Comparison of ENCODE assay signal across 10 cellular contexts in genomic region chr18:323253-323622, GRCh38. TPM values are rescaled to one million over a fixed set of nuclear protein-coding genes. Genes with fewer than 3 reads are reported as not detected.
DNase-seq lines count a peak whose midpoint lies in the region; ATAC-seq and TF ChIP-seq lines count a peak whose summit lies in the region.
"Had no signal": no experiment of that assay in that cellular context is flagged by ENCODE, and none has a peak within 500 bp of the region (broad histone marks: within the 10 kb centered on the region; RNA-seq: fewer than 3 reads in every experiment).

No MANE protein-coding gene starts in this region.

- TF ChIP-seq CTCF in mesothelial cell of epicardium (IDR thresholded peaks at IDR 0.05; ENCODE audit: unreplicated experiment) = no peak

- no peaks in the 10 kb centered on the region for H3K36me3 Mint-ChIP-seq in dendritic cell treated with granulocyte-macrophage colony-stimulating factor and Interleukin-4, amounts not matched to agents 40 ng/mL and 50 ng/mL, for 4 days (ENCODE audit: low read depth)
- peaks cover 30% of the 10 kb centered on the region for H3K36me3 Mint-ChIP-seq in mesothelial cell of epicardium
- H3K36me3 Mint-ChIP-seq in stimulated activated memory B cell treated with anti-CD40 and anti-IgM and Interleukin-4, amounts not matched to agents 10 μg/mL and 1 μg/mL and 100 μg/mL, for 72 hours = no peaks in the 10 kb centered on the region
- H3K36me3 Mint-ChIP-seq: CD8-positive, alpha-beta memory T cell had no signal

- no peaks in the 10 kb centered on the region for H3K9me3 Mint-ChIP-seq in dendritic cell treated with granulocyte-macrophage colony-stimulating factor and Interleukin-4, amounts not matched to agents 40 ng/mL and 50 ng/mL, for 4 days
- H3K9me3 Mint-ChIP-seq in mesothelial cell of epicardium = no peaks in the 10 kb centered on the region
- no peaks in the 10 kb centered on the region for H3K9me3 Mint-ChIP-seq in stimulated activated memory B cell treated with anti-CD40 and anti-IgM and Interleukin-4, amounts not matched to agents 10 μg/mL and 1 μg/mL and 100 μg/mL, for 72 hours
- H3K9me3 Mint-ChIP-seq: CD8-positive, alpha-beta memory T cell had no signal

- no peak overlapping the region for H3K4me3 Mint-ChIP-seq in dendritic cell treated with granulocyte-macrophage colony-stimulating factor and Interleukin-4, amounts not matched to agents 40 ng/mL and 50 ng/mL, for 4 days
- no peak overlapping the region for H3K4me3 Mint-ChIP-seq in mesothelial cell of epicardium
- no peak overlapping the region for H3K4me3 Mint-ChIP-seq in stimulated activated memory B cell treated with anti-CD40 and anti-IgM and Interleukin-4, amounts not matched to agents 10 μg/mL and 1 μg/mL and 100 μg/mL, for 72 hours
- H3K4me3 Mint-ChIP-seq: CD8-positive, alpha-beta memory T cell; T-helper 17 cell had no signal

- no peak for ATAC-seq in stimulated activated memory B cell treated with anti-CD40 and anti-IgM and Interleukin-4, amounts not matched to agents 10 μg/mL and 1 μg/mL and 100 μg/mL, for 72 hours

- intact Hi-C loops in dendritic cell treated with granulocyte-macrophage colony-stimulating factor and Interleukin-4, amounts not matched to agents 40 ng/mL and 50 ng/mL, for 4 days (cut with micrococcal nuclease) = loop anchor here (5.0 kb wide), 1 partner anchor 36 kb away; no protein-coding TSS in a partner anchor

- peak; percentile 45 for DNase-seq in AG20443 (ENCODE audit: low spot score)
- DNase-seq in HuH-7 (ENCODE audit: low spot score) = peak; percentile 63
- no peak for DNase-seq in mesothelial cell of epicardium (ENCODE audit: low spot score in 2 of 2, unreplicated experiment in 2 of 2)
- DNase-seq in stimulated activated CD4-positive, alpha-beta T cell treated with anti-CD3 and anti-CD28 coated beads, Interleukin-15, amount 100 ng/mL, for 24 hours = no peak
- DNase-seq in NCI-H526 treated with DMSO at 0.1 percent for 48 hours (lab: John Stamatoyannopoulos, UW) = no peak
- no peak for DNase-seq in NCI-H446 treated with DMSO at 0.1 percent for 48 hours (lab: John Stamatoyannopoulos, UW)
- DNase-seq: CD8-positive, alpha-beta memory T cell; T-helper 17 cell had no signal

- peaks cover 16% of the 10 kb centered on the region for H3K4me1 Mint-ChIP-seq in dendritic cell treated with granulocyte-macrophage colony-stimulating factor and Interleukin-4, amounts not matched to agents 40 ng/mL and 50 ng/mL, for 4 days (ENCODE audit: low read depth)
- peaks cover 31% of the 10 kb centered on the region for H3K4me1 Mint-ChIP-seq in mesothelial cell of epicardium
- peaks cover 6% of the 10 kb centered on the region for H3K4me1 Mint-ChIP-seq in stimulated activated memory B cell treated with anti-CD40 and anti-IgM and Interleukin-4, amounts not matched to agents 10 μg/mL and 1 μg/mL and 100 μg/mL, for 72 hours

- H3K27me3 Mint-ChIP-seq in dendritic cell treated with granulocyte-macrophage colony-stimulating factor and Interleukin-4, amounts not matched to agents 40 ng/mL and 50 ng/mL, for 4 days = no peaks in the 10 kb centered on the region
- no peaks in the 10 kb centered on the region for H3K27me3 Mint-ChIP-seq in mesothelial cell of epicardium (ENCODE audit: low read depth)
- no peaks in the 10 kb centered on the region for H3K27me3 Mint-ChIP-seq in stimulated activated memory B cell treated with anti-CD40 and anti-IgM and Interleukin-4, amounts not matched to agents 10 μg/mL and 1 μg/mL and 100 μg/mL, for 72 hours

- H3K27ac Mint-ChIP-seq in dendritic cell treated with granulocyte-macrophage colony-stimulating factor and Interleukin-4, amounts not matched to agents 40 ng/mL and 50 ng/mL, for 4 days = peak overlapping the region; percentile 73
- peak overlapping the region; percentile 22 for H3K27ac Mint-ChIP-seq in mesothelial cell of epicardium
- H3K27ac Mint-ChIP-seq in stimulated activated memory B cell treated with anti-CD40 and anti-IgM and Interleukin-4, amounts not matched to agents 10 μg/mL and 1 μg/mL and 100 μg/mL, for 72 hours = no peak overlapping the region
- H3K27ac Mint-ChIP-seq: CD8-positive, alpha-beta memory T cell; T-helper 17 cell had no signal

RNA-seq across cellular contexts. Expression of gene THOC1, which starts 55.4 kb away (rescaled TPM):
- total RNA-seq in mesothelial cell of epicardium = 68.1 to 73.7 TPM (median 68.7 TPM) in 3 replicates

Comparison
In these comparisons a context has a peak if more than half of its experiments do, and no peak if none do; other contexts are left out.
1. DNase-seq: peak in AG20443 (single experiment) and HuH-7 (single experiment); none in mesothelial cell of epicardium (0 of 2), stimulated activated CD4-positive, alpha-beta T cell treated with anti-CD3 and anti-CD28 coated beads, Interleukin-15, amount 100 ng/mL, for 24 hours (single experiment), NCI-H526 treated with DMSO at 0.1 percent for 48 hours (single experiment) and NCI-H446 treated with DMSO at 0.1 percent for 48 hours (single experiment).